14 cellular contexts compared by ENCODE assay signal in the genomic region with DNA sequence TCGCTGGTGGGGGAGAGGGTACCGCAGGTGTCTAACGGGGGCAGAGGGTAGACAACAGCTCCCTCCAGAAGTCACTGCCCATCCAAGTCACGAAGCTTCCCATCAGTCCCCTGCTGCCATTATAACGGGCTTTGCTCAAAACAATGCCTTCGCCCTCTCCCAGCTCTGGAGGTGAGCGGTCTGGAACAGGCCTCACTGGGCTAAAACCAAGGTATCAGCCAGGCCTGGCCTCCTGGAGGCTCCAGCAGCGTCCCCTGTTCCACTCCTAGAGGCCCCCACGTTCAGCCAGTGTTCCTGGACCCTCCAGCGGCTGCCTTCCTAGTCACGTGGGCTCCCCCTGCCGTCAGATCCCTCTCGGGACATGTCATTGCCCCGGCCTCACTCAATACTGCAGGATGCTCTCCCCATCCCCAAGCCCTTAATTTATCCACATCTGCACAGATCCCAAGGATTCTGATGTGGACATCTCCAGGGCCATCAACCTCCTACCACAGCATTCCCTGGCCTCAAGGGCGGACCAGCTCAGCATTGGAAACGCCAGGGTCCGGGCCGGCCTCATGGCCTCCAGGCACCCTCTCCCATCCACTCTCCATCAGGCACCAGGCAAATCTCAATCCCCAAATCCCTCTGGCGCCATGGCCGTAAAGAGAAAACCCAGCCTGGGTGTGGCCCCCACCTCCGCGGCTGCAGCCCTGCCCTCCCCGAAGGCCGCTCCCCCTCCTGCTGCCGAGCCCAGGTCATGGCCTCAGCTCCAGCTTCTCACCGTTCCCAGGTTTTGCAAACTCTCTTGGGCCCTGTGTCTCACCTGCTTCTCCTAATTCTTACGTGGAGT.
DNase-seq lines count a peak whose midpoint lies in the region; ATAC-seq and TF ChIP-seq lines count a peak whose summit lies in the region.
"Had no signal": no experiment of that assay in that cellular context is flagged by ENCODE, and none has a peak within 500 bp of the region (broad histone marks: within the 10 kb centered on the region; RNA-seq: fewer than 3 reads in every experiment).

No MANE protein-coding gene starts in this region.

- H3K27ac Mint-ChIP-seq in activated CD8-positive, alpha-beta T cell treated with anti-CD3 and anti-CD28 coated beads, Interleukin-2, amount 10 ng/mL, durations not matched to agents 7 days and 5 days = no peak overlapping the region

- H3K9me3 Mint-ChIP-seq in activated CD8-positive, alpha-beta T cell treated with anti-CD3 and anti-CD28 coated beads, Interleukin-2, amount 10 ng/mL, durations not matched to agents 7 days and 5 days (ENCODE audit: insufficient read depth) = no peaks in the 10 kb centered on the region

- H3K4me3 Mint-ChIP-seq in activated CD8-positive, alpha-beta T cell treated with anti-CD3 and anti-CD28 coated beads, Interleukin-2, amount 10 ng/mL, durations not matched to agents 7 days and 5 days = no peak overlapping the region

- intact Hi-C loops in left colon (cut with DNase I, micrococcal nuclease) = no loop called here

- 86 to 87% (median 87%) methylated on average over 26 to 27 of the region's 27 CpGs for WGBS in adipose tissue, 3 donors

- no peaks in the 10 kb centered on the region for H3K9me3 ChIP-seq in thoracic aorta
- H3K9me3 ChIP-seq: A549, gastroesophageal sphincter, HAP-1 had no signal

- H3K4me1 Mint-ChIP-seq in activated CD8-positive, alpha-beta T cell treated with anti-CD3 and anti-CD28 coated beads, Interleukin-2, amount 10 ng/mL, durations not matched to agents 7 days and 5 days (ENCODE audit: low read depth) = peaks cover 9% of the 10 kb centered on the region

- POLR2A ChIA-PET in activated CD8-positive, alpha-beta T cell treated with anti-CD3 and anti-CD28 coated beads, Interleukin-2, amount 10 ng/mL, durations not matched to agents 7 days and 5 days (lab: Charles Lee) = interaction anchor here (0.5 kb wide), 1 partner anchor 38 kb away, joined by 3 read pairs; no protein-coding TSS in a partner anchor

- H3K27me3 Mint-ChIP-seq in activated CD8-positive, alpha-beta T cell treated with anti-CD3 and anti-CD28 coated beads, Interleukin-2, amount 10 ng/mL, durations not matched to agents 7 days and 5 days (ENCODE audit: low read depth) = no peaks in the 10 kb centered on the region

- no peak for TF ChIP-seq CTCF in thoracic aorta (IDR thresholded peaks at IDR 0.05)

- H3K27me3 ChIP-seq in thoracic aorta (replicated peaks; ENCODE audit: insufficient read depth) = no peaks in the 10 kb centered on the region
- H3K27me3 ChIP-seq: gastroesophageal sphincter had no signal

- ATAC-seq in left colon = peak; percentile 51
- ATAC-seq in thoracic aorta (ENCODE audit: insufficient number of reproducible peaks, low FRiP score, low read depth) = no peak
- no peak for ATAC-seq in activated CD8-positive, alpha-beta T cell treated with anti-CD3 and anti-CD28 coated beads, Interleukin-2, amount 10 ng/mL, durations not matched to agents 7 days and 5 days
- ATAC-seq in GM21381 (IDR thresholded peaks at IDR 0.05; ENCODE audit: unreplicated experiment) = no peak

- H3K4me1 ChIP-seq in thoracic aorta (ENCODE audit: control insufficient read depth in 1 of 2, low read depth in 2 of 2) = peaks cover 24 to 37% of the 10 kb centered on the region in 2 donors
- H3K4me1 ChIP-seq: HAP-1 had no signal

- H3K36me3 Mint-ChIP-seq in activated CD8-positive, alpha-beta T cell treated with anti-CD3 and anti-CD28 coated beads, Interleukin-2, amount 10 ng/mL, durations not matched to agents 7 days and 5 days (ENCODE audit: low read depth) = no peaks in the 10 kb centered on the region

- CTCF ChIA-PET in activated CD8-positive, alpha-beta T cell treated with anti-CD3 and anti-CD28 coated beads, Interleukin-2, amount 10 ng/mL, durations not matched to agents 7 days and 5 days (lab: Charles Lee) = no interaction called here

- no peaks in the 10 kb centered on the region for H3K36me3 ChIP-seq in thoracic aorta
- H3K36me3 ChIP-seq: gastroesophageal sphincter, HAP-1 had no signal

- H3K4me3 ChIP-seq in thoracic aorta = no peak overlapping the region
- H3K4me3 ChIP-seq: A549, gastroesophageal sphincter, HAP-1 had no signal

- peak; percentile 14 for DNase-seq in NCI-H1694 (lab: John Stamatoyannopoulos, UW)
- DNase-seq in NCI-H1694 treated with DMSO at 0.1 percent for 48 hours (lab: John Stamatoyannopoulos, UW) = no peak
- no peak for DNase-seq in left colon
- DNase-seq in thoracic aorta (ENCODE audit: low spot score) = no peak
- no peak for DNase-seq in activated CD8-positive, alpha-beta T cell treated with anti-CD3 and anti-CD28 coated beads, Interleukin-2, amount 10 ng/mL, durations not matched to agents 7 days and 5 days
- DNase-seq in Ammon's horn (ENCODE audit: low spot score) = no peak
- DNase-seq: activated CD8-positive, alpha-beta memory T cell treated with anti-CD3 and anti-CD28 coated beads, Interleukin-2, amount 50 U/mL, for 4 hours; NCI-H1105; stimulated activated naive CD4-positive, alpha-beta T cell treated with Interleukin-2 at 50 U/mL for 16 hours had no signal

- H3K27ac ChIP-seq in adipose tissue (ENCODE audit: low read depth, low read length) = peak overlapping the region; percentile 9
- H3K27ac ChIP-seq in thoracic aorta = peak overlapping the region; percentile 72 to 76
